28 cellular contexts compared by ENCODE assay signal in genomic region chr20:48333707-48334106, GRCh38.
"Had no signal": no experiment of that assay in that cellular context is flagged by ENCODE, and none has a peak within 500 bp of the region (broad histone marks: within the 10 kb centered on the region; RNA-seq: fewer than 3 reads in every experiment).

No MANE protein-coding gene starts in this region.

- H3K4me3 ChIP-seq: ascending aorta, breast epithelium, cardiac muscle cell, colonic mucosa, heart right ventricle had no signal

- H3K4me3 Mint-ChIP-seq: activated CD4-positive, alpha-beta memory T cell treated with anti-CD3 and anti-CD28 coated beads for 36 hours; activated CD4-positive, alpha-beta T cell treated with anti-CD3 and anti-CD28 coated beads for 36 hours; activated CD4-positive, alpha-beta T cell treated with anti-CD3 and anti-CD28 coated beads, Interleukin-2, amount 10 ng/mL, durations not matched to agents 24 days and 14 days; activated CD8-positive, alpha-beta memory T cell treated with anti-CD3 and anti-CD28 coated beads, Interleukin-2, amount 10 ng/mL, durations not matched to agents 7 days and 5 days; activated CD8-positive, alpha-beta T cell treated with anti-CD3 and anti-CD28 coated beads, Interleukin-2, amount 10 ng/mL, durations not matched to agents 7 days and 5 days; activated naive CD4-positive, alpha-beta T cell treated with anti-CD3 and anti-CD28 coated beads, Interleukin-2, amount 10 ng/mL, durations not matched to agents 7 days and 5 days; activated naive CD8-positive, alpha-beta T cell treated with anti-CD3 and anti-CD28 coated beads, Interleukin-2, amount 10 ng/mL, durations not matched to agents 7 days and 5 days; activated T-helper 1 cell treated with anti-CD3 and anti-CD28 coated beads, Interleukin-12 subunit alpha, Interleukin-12 subunit beta, Interleukin-2, Interleukin-4 antibody, amounts not matched to agents 30 ng/mL and 10 ng/mL and 1 ng/mL, durations not matched to agents 14 hours and 24 hours and 36 hours; brain had no signal

- H3K27ac Mint-ChIP-seq: activated CD4-positive, alpha-beta memory T cell treated with anti-CD3 and anti-CD28 coated beads for 36 hours; activated CD4-positive, alpha-beta T cell treated with anti-CD3 and anti-CD28 coated beads for 36 hours; activated CD4-positive, alpha-beta T cell treated with anti-CD3 and anti-CD28 coated beads, Interleukin-2, amount 10 ng/mL, durations not matched to agents 24 days and 14 days; activated CD8-positive, alpha-beta memory T cell treated with anti-CD3 and anti-CD28 coated beads, Interleukin-2, amount 10 ng/mL, durations not matched to agents 7 days and 5 days; activated CD8-positive, alpha-beta T cell treated with anti-CD3 and anti-CD28 coated beads, Interleukin-2, amount 10 ng/mL, durations not matched to agents 7 days and 5 days; activated naive CD4-positive, alpha-beta T cell treated with anti-CD3 and anti-CD28 coated beads, Interleukin-2, amount 10 ng/mL, durations not matched to agents 7 days and 5 days; activated naive CD4-positive, alpha-beta T cell treated with anti-CD3 and anti-CD28 coated beads, Interleukin-2, amount 50 U/mL, for 72 hours; activated naive CD8-positive, alpha-beta T cell treated with anti-CD3 and anti-CD28 coated beads, Interleukin-2, amount 10 ng/mL, durations not matched to agents 7 days and 5 days; activated T-helper 1 cell treated with anti-CD3 and anti-CD28 coated beads, Interleukin-12 subunit alpha, Interleukin-12 subunit beta, Interleukin-2, Interleukin-4 antibody, amounts not matched to agents 30 ng/mL and 10 ng/mL and 1 ng/mL, durations not matched to agents 14 hours and 24 hours and 36 hours; activated T-helper 2 cell treated with anti-CD3 and anti-CD28 coated beads, Interferon-gamma antibody, Interleukin-2, Interleukin-4, amounts not matched to agents 10 μg/mL and 5 μg/mL and 100 μg/mL, durations not matched to agents 14 hours and 24 hours and 36 hours had no signal

- ATAC-seq: activated CD4-positive, alpha-beta T cell treated with anti-CD3 and anti-CD28 coated beads for 36 hours; activated CD8-positive, alpha-beta memory T cell treated with anti-CD3 and anti-CD28 coated beads, Interleukin-2, amount 10 ng/mL, durations not matched to agents 7 days and 5 days; activated CD8-positive, alpha-beta T cell treated with anti-CD3 and anti-CD28 coated beads, Interleukin-2, amount 10 ng/mL, durations not matched to agents 7 days and 5 days; activated naive CD4-positive, alpha-beta T cell treated with anti-CD3 and anti-CD28 coated beads, Interleukin-2, amount 50 U/mL, for 72 hours; esophagus mucosa; heart right ventricle had no signal

- H3K4me1 Mint-ChIP-seq: activated CD4-positive, alpha-beta T cell treated with anti-CD3 and anti-CD28 coated beads for 36 hours; activated CD4-positive, alpha-beta T cell treated with anti-CD3 and anti-CD28 coated beads, Interleukin-2, amount 10 ng/mL, durations not matched to agents 24 days and 14 days; activated CD8-positive, alpha-beta memory T cell treated with anti-CD3 and anti-CD28 coated beads, Interleukin-2, amount 10 ng/mL, durations not matched to agents 7 days and 5 days; activated naive CD4-positive, alpha-beta T cell treated with anti-CD3 and anti-CD28 coated beads, Interleukin-2, amount 10 ng/mL, durations not matched to agents 7 days and 5 days; activated naive CD8-positive, alpha-beta T cell treated with anti-CD3 and anti-CD28 coated beads, Interleukin-2, amount 10 ng/mL, durations not matched to agents 7 days and 5 days had no signal

- H3K27me3 ChIP-seq: ascending aorta, cardiac muscle cell, colonic mucosa had no signal

- H3K36me3 ChIP-seq: ascending aorta, breast epithelium, cardiac muscle cell, colonic mucosa, heart right ventricle had no signal

- H3K9me3 Mint-ChIP-seq: activated CD4-positive, alpha-beta memory T cell treated with anti-CD3 and anti-CD28 coated beads for 36 hours; activated CD4-positive, alpha-beta T cell treated with anti-CD3 and anti-CD28 coated beads, Interleukin-2, amount 10 ng/mL, durations not matched to agents 24 days and 14 days; activated naive CD4-positive, alpha-beta T cell treated with anti-CD3 and anti-CD28 coated beads, Interleukin-2, amount 10 ng/mL, durations not matched to agents 7 days and 5 days; activated naive CD4-positive, alpha-beta T cell treated with anti-CD3 and anti-CD28 coated beads, Interleukin-2, amount 50 U/mL, for 72 hours; activated naive CD8-positive, alpha-beta T cell treated with anti-CD3 and anti-CD28 coated beads, Interleukin-2, amount 10 ng/mL, durations not matched to agents 7 days and 5 days; activated T-helper 1 cell treated with anti-CD3 and anti-CD28 coated beads, Interleukin-12 subunit alpha, Interleukin-12 subunit beta, Interleukin-2, Interleukin-4 antibody, amounts not matched to agents 30 ng/mL and 10 ng/mL and 1 ng/mL, durations not matched to agents 14 hours and 24 hours and 36 hours; activated T-helper 2 cell treated with anti-CD3 and anti-CD28 coated beads, Interferon-gamma antibody, Interleukin-2, Interleukin-4, amounts not matched to agents 10 μg/mL and 5 μg/mL and 100 μg/mL, durations not matched to agents 14 hours and 24 hours and 36 hours had no signal

- DNase-seq: activated CD4-positive, alpha-beta memory T cell treated with anti-CD3 and anti-CD28 coated beads for 36 hours; activated CD4-positive, alpha-beta T cell treated with anti-CD3 and anti-CD28 coated beads for 36 hours; activated CD4-positive, alpha-beta T cell treated with anti-CD3 and anti-CD28 coated beads, Interleukin-2, amount 10 ng/mL, durations not matched to agents 24 days and 14 days; activated CD4-positive, CD25-positive, alpha-beta regulatory T cell; activated CD4-positive, CD25-positive, alpha-beta regulatory T cell treated with anti-CD3 and anti-CD28 coated beads, Interleukin-2, amount 50 U/mL, for 72 hours; activated CD8-positive, alpha-beta memory T cell treated with anti-CD3 and anti-CD28 coated beads, Interleukin-2, amount 10 ng/mL, durations not matched to agents 7 days and 5 days; activated CD8-positive, alpha-beta memory T cell treated with anti-CD3 and anti-CD28 coated beads, Interleukin-2, amount 50 U/mL, for 4 hours; activated CD8-positive, alpha-beta T cell treated with anti-CD3 and anti-CD28 coated beads, Interleukin-2, amount 10 ng/mL, durations not matched to agents 7 days and 5 days; activated effector memory CD4-positive, alpha-beta T cell treated with anti-CD3 and anti-CD28 coated beads, Interleukin-2, amount 50 U/mL, for 16 hours; activated naive CD4-positive, alpha-beta T cell treated with anti-CD3 and anti-CD28 coated beads, Interleukin-2, amount 10 ng/mL, durations not matched to agents 7 days and 5 days; activated naive CD8-positive, alpha-beta T cell treated with anti-CD3 and anti-CD28 coated beads, Interleukin-2, amount 10 ng/mL, durations not matched to agents 7 days and 5 days; activated T-cell treated with anti-CD3 and anti-CD28 coated beads, Interleukin-2, amount 50 U/mL, for 1 hour; activated T-cell treated with anti-CD3 and anti-CD28 coated beads, Interleukin-2, amount 50 U/mL, for 48 hours; central memory CD4-positive, alpha-beta T cell; cerebellar nuclear complex; colonic mucosa; effector CD8-positive, alpha-beta T cell; foreskin fibroblast; heart right ventricle; T-helper 2 cell had no signal

- H3K9me3 ChIP-seq: ascending aorta, breast epithelium, colonic mucosa, heart right ventricle had no signal

- H3K27ac ChIP-seq: ascending aorta, breast epithelium, cardiac muscle cell, colonic mucosa, heart right ventricle had no signal

- H3K36me3 Mint-ChIP-seq: activated CD4-positive, alpha-beta memory T cell treated with anti-CD3 and anti-CD28 coated beads for 36 hours; activated CD8-positive, alpha-beta memory T cell treated with anti-CD3 and anti-CD28 coated beads, Interleukin-2, amount 10 ng/mL, durations not matched to agents 7 days and 5 days; activated naive CD4-positive, alpha-beta T cell treated with anti-CD3 and anti-CD28 coated beads, Interleukin-2, amount 10 ng/mL, durations not matched to agents 7 days and 5 days; activated naive CD4-positive, alpha-beta T cell treated with anti-CD3 and anti-CD28 coated beads, Interleukin-2, amount 50 U/mL, for 72 hours; activated naive CD8-positive, alpha-beta T cell treated with anti-CD3 and anti-CD28 coated beads, Interleukin-2, amount 10 ng/mL, durations not matched to agents 7 days and 5 days; brain had no signal

- H3K4me1 ChIP-seq: ascending aorta, breast epithelium, colonic mucosa had no signal
